2 cellular contexts compared by ENCODE assay signal in the genomic region with DNA sequence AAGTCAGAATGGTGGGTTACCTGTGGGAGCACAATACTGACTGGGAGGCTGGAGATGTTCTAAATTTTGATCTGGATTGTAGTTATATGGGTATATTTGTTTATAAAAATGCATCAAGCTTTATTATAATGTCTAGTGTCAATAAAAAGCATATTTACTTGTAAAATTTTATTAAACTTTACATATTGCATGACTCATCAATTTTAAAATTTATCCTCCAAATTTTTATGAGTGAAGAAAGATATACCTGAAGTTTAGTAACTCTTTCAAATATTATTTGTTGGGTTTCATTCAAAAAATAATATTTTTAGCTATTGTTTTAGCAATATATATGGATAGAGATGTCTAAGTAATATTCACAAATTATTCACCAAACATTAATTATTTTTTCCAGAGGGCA.
A peak's percentile ranks its signal among the peaks of the same experiment; 100 is the strongest.
TF ChIP-seq lines count a peak whose summit lies in the region.

No MANE protein-coding gene starts in this region.

TF ChIP-seq in HepG2, 621 proteins besides CTCF, POLR2A, EP300 and RAD21:
- TF ChIP-seq GFI1 (CRISPR knock-in tag; IDR thresholded peaks at IDR 0.05; ENCODE audit: borderline replicate concordance): no peak
- no peak for TF ChIP-seq PRMT3 (CRISPR knock-in tag; IDR thresholded peaks at IDR 0.05; ENCODE audit: borderline replicate concordance, low read depth)
- no peak for TF ChIP-seq PLRG1 (conservative IDR thresholded peaks at IDR 0.05)
- TF ChIP-seq ZNF670 (CRISPR knock-in tag; IDR thresholded peaks at IDR 0.05; ENCODE audit: borderline replicate concordance): no peak
- TF ChIP-seq TGIF2 (CRISPR knock-in tag; IDR thresholded peaks at IDR 0.05): no peak
- TF ChIP-seq, protein P1, sequence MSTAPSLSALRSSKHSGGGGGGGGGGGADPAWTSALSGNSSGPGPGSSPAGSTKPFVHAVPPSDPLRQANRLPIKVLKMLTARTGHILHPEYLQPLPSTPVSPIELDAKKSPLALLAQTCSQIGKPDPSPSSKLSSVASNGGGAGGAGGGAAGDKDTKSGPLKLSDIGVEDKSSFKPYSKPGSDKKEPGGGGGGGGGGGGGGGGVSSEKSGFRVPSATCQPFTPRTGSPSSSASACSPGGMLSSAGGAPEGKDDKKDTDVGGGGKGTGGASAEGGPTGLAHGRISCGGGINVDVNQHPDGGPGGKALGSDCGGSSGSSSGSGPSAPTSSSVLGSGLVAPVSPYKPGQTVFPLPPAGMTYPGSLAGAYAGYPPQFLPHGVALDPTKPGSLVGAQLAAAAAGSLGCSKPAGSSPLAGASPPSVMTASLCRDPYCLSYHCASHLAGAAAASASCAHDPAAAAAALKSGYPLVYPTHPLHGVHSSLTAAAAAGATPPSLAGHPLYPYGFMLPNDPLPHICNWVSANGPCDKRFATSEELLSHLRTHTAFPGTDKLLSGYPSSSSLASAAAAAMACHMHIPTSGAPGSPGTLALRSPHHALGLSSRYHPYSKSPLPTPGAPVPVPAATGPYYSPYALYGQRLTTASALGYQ (CRISPR knock-in tag; IDR thresholded peaks at IDR 0.05): no peak
- TF ChIP-seq ASH2L (IDR thresholded peaks at IDR 0.05; ENCODE audit: insufficient read length, low read depth, low read length): no peak
- TF ChIP-seq ZSCAN31 (CRISPR knock-in tag; IDR thresholded peaks at IDR 0.05; ENCODE audit: low read depth): no peak
- no peak for TF ChIP-seq MYNN (CRISPR knock-in tag; IDR thresholded peaks at IDR 0.05; ENCODE audit: low read depth)
- TF ChIP-seq, protein P2, sequence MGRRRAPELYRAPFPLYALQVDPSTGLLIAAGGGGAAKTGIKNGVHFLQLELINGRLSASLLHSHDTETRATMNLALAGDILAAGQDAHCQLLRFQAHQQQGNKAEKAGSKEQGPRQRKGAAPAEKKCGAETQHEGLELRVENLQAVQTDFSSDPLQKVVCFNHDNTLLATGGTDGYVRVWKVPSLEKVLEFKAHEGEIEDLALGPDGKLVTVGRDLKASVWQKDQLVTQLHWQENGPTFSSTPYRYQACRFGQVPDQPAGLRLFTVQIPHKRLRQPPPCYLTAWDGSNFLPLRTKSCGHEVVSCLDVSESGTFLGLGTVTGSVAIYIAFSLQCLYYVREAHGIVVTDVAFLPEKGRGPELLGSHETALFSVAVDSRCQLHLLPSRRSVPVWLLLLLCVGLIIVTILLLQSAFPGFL (CRISPR knock-in tag; IDR thresholded peaks at IDR 0.05): no peak
- TF ChIP-seq, protein P3, sequence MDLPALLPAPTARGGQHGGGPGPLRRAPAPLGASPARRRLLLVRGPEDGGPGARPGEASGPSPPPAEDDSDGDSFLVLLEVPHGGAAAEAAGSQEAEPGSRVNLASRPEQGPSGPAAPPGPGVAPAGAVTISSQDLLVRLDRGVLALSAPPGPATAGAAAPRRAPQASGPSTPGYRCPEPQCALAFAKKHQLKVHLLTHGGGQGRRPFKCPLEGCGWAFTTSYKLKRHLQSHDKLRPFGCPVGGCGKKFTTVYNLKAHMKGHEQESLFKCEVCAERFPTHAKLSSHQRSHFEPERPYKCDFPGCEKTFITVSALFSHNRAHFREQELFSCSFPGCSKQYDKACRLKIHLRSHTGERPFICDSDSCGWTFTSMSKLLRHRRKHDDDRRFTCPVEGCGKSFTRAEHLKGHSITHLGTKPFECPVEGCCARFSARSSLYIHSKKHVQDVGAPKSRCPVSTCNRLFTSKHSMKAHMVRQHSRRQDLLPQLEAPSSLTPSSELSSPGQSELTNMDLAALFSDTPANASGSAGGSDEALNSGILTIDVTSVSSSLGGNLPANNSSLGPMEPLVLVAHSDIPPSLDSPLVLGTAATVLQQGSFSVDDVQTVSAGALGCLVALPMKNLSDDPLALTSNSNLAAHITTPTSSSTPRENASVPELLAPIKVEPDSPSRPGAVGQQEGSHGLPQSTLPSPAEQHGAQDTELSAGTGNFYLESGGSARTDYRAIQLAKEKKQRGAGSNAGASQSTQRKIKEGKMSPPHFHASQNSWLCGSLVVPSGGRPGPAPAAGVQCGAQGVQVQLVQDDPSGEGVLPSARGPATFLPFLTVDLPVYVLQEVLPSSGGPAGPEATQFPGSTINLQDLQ (CRISPR knock-in tag; IDR thresholded peaks at IDR 0.05): no peak
- no peak for TF ChIP-seq FOXA3 (CRISPR knock-in tag; IDR thresholded peaks at IDR 0.05)
- no peak for TF ChIP-seq KDM6A (CRISPR knock-in tag; IDR thresholded peaks at IDR 0.05; ENCODE audit: low read depth)
- no peak for TF ChIP-seq U2AF2 (IDR thresholded peaks at IDR 0.05; ENCODE audit: low read depth, low read length)
- no peak for TF ChIP-seq GATA4 (IDR thresholded peaks at IDR 0.05; ENCODE audit: borderline replicate concordance, low read depth)
- TF ChIP-seq MAFK (conservative IDR thresholded peaks at IDR 0.05 in 1 of 2, IDR thresholded peaks at IDR 0.05 in 1 of 2; ENCODE audit: low read length in 2 of 2): peak; percentile 33 to 77; a peak in 3 of 4 replicates
- TF ChIP-seq NFE2L2 (IDR thresholded peaks at IDR 0.05; ENCODE audit: low read length): peak; percentile 45; the same call in 1 of the 2 replicates
- TF ChIP-seq MAFF (IDR thresholded peaks at IDR 0.05; ENCODE audit: low read depth, low read length): peak; percentile 9; the same call in 1 of the 2 replicates
- no peak for TF ChIP-seq PRPF4 (IDR thresholded peaks at IDR 0.05; ENCODE audit: low read depth, low read length, poor library complexity, severe bottlenecking)
- no peak for TF ChIP-seq RNF2 (conservative IDR thresholded peaks at IDR 0.05; ENCODE audit: low read depth)
- TF ChIP-seq KDM2A (CRISPR knock-in tag; IDR thresholded peaks at IDR 0.05; ENCODE audit: borderline replicate concordance, low read depth): no peak
- no peak for TF ChIP-seq KLF12 (CRISPR knock-in tag; IDR thresholded peaks at IDR 0.05; ENCODE audit: borderline replicate concordance)
- no peak for TF ChIP-seq NFKBIZ (CRISPR knock-in tag; IDR thresholded peaks at IDR 0.05)
- TF ChIP-seq, protein P4, sequence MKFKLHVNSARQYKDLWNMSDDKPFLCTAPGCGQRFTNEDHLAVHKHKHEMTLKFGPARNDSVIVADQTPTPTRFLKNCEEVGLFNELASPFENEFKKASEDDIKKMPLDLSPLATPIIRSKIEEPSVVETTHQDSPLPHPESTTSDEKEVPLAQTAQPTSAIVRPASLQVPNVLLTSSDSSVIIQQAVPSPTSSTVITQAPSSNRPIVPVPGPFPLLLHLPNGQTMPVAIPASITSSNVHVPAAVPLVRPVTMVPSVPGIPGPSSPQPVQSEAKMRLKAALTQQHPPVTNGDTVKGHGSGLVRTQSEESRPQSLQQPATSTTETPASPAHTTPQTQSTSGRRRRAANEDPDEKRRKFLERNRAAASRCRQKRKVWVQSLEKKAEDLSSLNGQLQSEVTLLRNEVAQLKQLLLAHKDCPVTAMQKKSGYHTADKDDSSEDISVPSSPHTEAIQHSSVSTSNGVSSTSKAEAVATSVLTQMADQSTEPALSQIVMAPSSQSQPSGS (CRISPR knock-in tag; IDR thresholded peaks at IDR 0.05): no peak

TF ChIP-seq in IMR-90, 13 proteins besides CTCF, POLR2A, EP300 and RAD21:
- TF ChIP-seq NFE2L2 (IDR thresholded peaks at IDR 0.05; ENCODE audit: low read depth, low read length) (peak; percentile 73), BHLHE40 (IDR thresholded peaks at IDR 0.05; ENCODE audit: low read depth, low read length) (no peak), MAFK (IDR thresholded peaks at IDR 0.05; ENCODE audit: low read depth, low read length) (peak; percentile 71)
TF ChIP-seq in IMR-90: peak in this region for 2.
